ENCODE assay signal across 3 cellular contexts in genomic region chr15:64814283-64814682, GRCh38. TPM values are rescaled to one million over a fixed set of nuclear protein-coding genes. Genes with fewer than 3 reads are reported as not detected.
"Had no signal": no experiment of that assay in that cellular context is flagged by ENCODE, and none has a peak within 500 bp of the region (broad histone marks: within the 10 kb centered on the region; RNA-seq: fewer than 3 reads in every experiment).

No MANE protein-coding gene starts in this region.

RNA-seq across cellular contexts. Expression of gene RBPMS2, which starts 38.9 kb away (rescaled TPM):
- total RNA-seq: mammary epithelial cell, myocyte had no signal
- polyA plus RNA-seq: keratinocyte had no signal
